Comparison of ENCODE assay signal across 8 cellular contexts in genomic region chr22:29765905-29766631, GRCh38. TPM values are rescaled to one million over a fixed set of nuclear protein-coding genes. Genes with fewer than 3 reads are reported as not detected.
A peak's percentile ranks its signal among the peaks of the same experiment; 100 is the strongest.
DNase-seq lines count a peak whose midpoint lies in the region; FAIRE-seq and TF ChIP-seq lines count a peak whose summit lies in the region.

No MANE protein-coding gene starts in this region.

- TF ChIP-seq CTCF in HFF-Myc (IDR thresholded peaks at IDR 0.05; ENCODE audit: low read depth, low read length, missing control alignments) (no peak), OCI-LY1 (IDR thresholded peaks at IDR 0.05; ENCODE audit: low read length) (no peak), cardiac fibroblast (IDR thresholded peaks at IDR 0.05; ENCODE audit: low read depth, low read length) (no peak)

- no peaks in the 10 kb centered on the region for H3F3A ChIP-seq in OCI-LY1 (ENCODE audit: insufficient read depth, low read length)

- no peaks in the 10 kb centered on the region for H3K27me3 ChIP-seq in OCI-LY1 (ENCODE audit: insufficient read depth, low read length)
- no peaks in the 10 kb centered on the region for H3K27me3 ChIP-seq in mononuclear cell (ENCODE audit: insufficient read depth, low read length)
- no peaks in the 10 kb centered on the region for H3K27me3 ChIP-seq in thymus (ENCODE audit: control insufficient read depth, insufficient read depth)

- 0 out of 2 replicates have a peak overlapping the region, but pooled peaks have one; percentile 2 for H2AFZ ChIP-seq in OCI-LY1 (ENCODE audit: low read length)

- peak; percentile 50 for FAIRE-seq in GM12891 (lab: Jason Lieb, UNC)

- H3K4me3 ChIP-seq in HFF-Myc (replicated peaks; ENCODE audit: low read depth, low read length) (peak overlapping the region; percentile 87), OCI-LY1 (ENCODE audit: low read depth, low read length, poor library complexity, severe bottlenecking) (peak overlapping the region; percentile 80), cardiac fibroblast (replicated peaks in 1 of 2; ENCODE audit: low read depth in 2 of 2, low read length in 2 of 2) (peak overlapping the region; percentile 71 to 98), mononuclear cell (ENCODE audit: low read length) (peak overlapping the region; percentile 98), thymus (ENCODE audit: low read length) (peak overlapping the region; percentile 87)

- H3K36me3 ChIP-seq in OCI-LY1 (ENCODE audit: insufficient read depth, low read length) (peaks cover 23% of the 10 kb centered on the region), thymus (ENCODE audit: control insufficient read depth, insufficient read depth) (peaks cover 16% of the 10 kb centered on the region)

- 60% methylated on average over 15 of the region's 15 CpGs for WGBS in thymus

- no peaks in the 10 kb centered on the region for H4K20me1 ChIP-seq in OCI-LY1 (ENCODE audit: insufficient read depth, low read length)

- H3K27ac ChIP-seq in OCI-LY1 (ENCODE audit: low read depth, low read length, poor library complexity, severe bottlenecking), result peak overlapping the region; percentile 6
- H3K27ac ChIP-seq in thymus (ENCODE audit: low read depth), result peak overlapping the region; percentile 77

- H3K9me3 ChIP-seq in OCI-LY1 (ENCODE audit: low read length) (no peaks in the 10 kb centered on the region), mononuclear cell (ENCODE audit: low read depth, low read length) (no peaks in the 10 kb centered on the region), thymus (ENCODE audit: control insufficient read depth) (no peaks in the 10 kb centered on the region)

- H3K9me2 ChIP-seq in OCI-LY1 (ENCODE audit: low read depth, low read length), result no peaks in the 10 kb centered on the region

- peak overlapping the region; percentile 79 for H3K4me2 ChIP-seq in OCI-LY1 (ENCODE audit: low read length)

- peak; percentile 49 for DNase-seq in GM12891 (ENCODE audit: insufficient read length, low spot score)
- DNase-seq in HFF-Myc (ENCODE audit: extremely low read depth, low read depth), result no peak
- DNase-seq in cardiac fibroblast (ENCODE audit: low read depth in 2 of 2), result no peak
- no peak for DNase-seq in SIG-M5 (lab: John Stamatoyannopoulos, UW)
- no peak for DNase-seq in GOT3 (lab: John Stamatoyannopoulos, UW)

- peaks cover 11% of the 10 kb centered on the region for H3K79me2 ChIP-seq in OCI-LY1 (ENCODE audit: insufficient read depth, low read length)

- H3K4me1 ChIP-seq in OCI-LY1 (ENCODE audit: insufficient read depth, low read length, severe bottlenecking) (peaks cover 22% of the 10 kb centered on the region), mononuclear cell (ENCODE audit: insufficient read depth, low read length) (peaks cover 25% of the 10 kb centered on the region), thymus (ENCODE audit: control insufficient read depth, insufficient read depth, low read length) (peaks cover 11% of the 10 kb centered on the region)

- peak overlapping the region; percentile 85 for H3K9ac ChIP-seq in OCI-LY1 (ENCODE audit: low read length)

- no peak for TF ChIP-seq POLR2A in GM12891 (IDR thresholded peaks at IDR 0.05; ENCODE audit: low read depth, low read length)

TF ChIP-seq in GM12891, 5 proteins besides CTCF, POLR2A, EP300 and RAD21:
- TF ChIP-seq TAF1 (IDR thresholded peaks at IDR 0.05; ENCODE audit: low read depth, low read length) (no peak), POLR2AphosphoS5 (IDR thresholded peaks at IDR 0.05; ENCODE audit: low read depth, low read length) (no peak), POU2F2 (IDR thresholded peaks at IDR 0.05; ENCODE audit: low read depth, low read length) (no peak), SPI1 (IDR thresholded peaks at IDR 0.05; ENCODE audit: low read depth, low read length) (no peak), PAX5 (IDR thresholded peaks at IDR 0.05; ENCODE audit: insufficient read depth, low read length, severe bottlenecking) (no peak)

RNA-seq across cellular contexts. Expression of gene ZMAT5, which starts 0.7 kb away (rescaled TPM):
- polyA plus RNA-seq in GM12891 (2012; ENCODE audit: low read depth, missing spikeins), result 21.9 TPM
- 7.7 TPM for total RNA-seq in mononuclear cell
- 21.8 TPM for polyA plus RNA-seq in thymus

RNA-seq across cellular contexts. Expression of gene UQCR10, which starts 1.1 kb away (rescaled TPM):
- polyA plus RNA-seq in GM12891 (2012; ENCODE audit: low read depth, missing spikeins), result 192 TPM
- total RNA-seq in mononuclear cell, result 26.0 TPM
- 157 TPM for polyA plus RNA-seq in thymus

RNA-seq across cellular contexts. Expression of gene CABP7, which starts 46.3 kb away (rescaled TPM):
- 0.03 TPM for polyA plus RNA-seq in GM12891 (2012; ENCODE audit: low read depth, missing spikeins)
- total RNA-seq in mononuclear cell, result 0.21 TPM
- polyA plus RNA-seq in thymus, result 0.52 TPM
